8 cellular contexts compared by ENCODE assay signal in genomic region chr2:39837856-39838453, GRCh38. TPM values are rescaled to one million over a fixed set of nuclear protein-coding genes. Genes with fewer than 3 reads are reported as not detected.
DNase-seq lines count a peak whose midpoint lies in the region; ATAC-seq and TF ChIP-seq lines count a peak whose summit lies in the region.

No MANE protein-coding gene starts in this region.

- TF ChIP-seq CTCF in GM12864 (IDR thresholded peaks at IDR 0.05; ENCODE audit: low read depth, low read length, missing control alignments): peak; percentile 93

- H3K9ac ChIP-seq in adipocyte (ENCODE audit: low read length): no peak overlapping the region

- no peaks in the 10 kb centered on the region for H3K27me3 ChIP-seq in adipocyte (replicated peaks; ENCODE audit: control insufficient read depth, insufficient read depth, low read length)

- H3K36me3 ChIP-seq in adipocyte (ENCODE audit: control insufficient read depth, insufficient read depth, low read length, severe bottlenecking): no peaks in the 10 kb centered on the region

- DNase-seq in A172 (ENCODE audit: low spot score) (peak; percentile 13), GM12864 (ENCODE audit: low read depth) (peak; percentile 13), HCEC 1CT (peak; percentile 51), LoVo (ENCODE audit: low spot score) (peak; percentile 25), adipocyte (ENCODE audit: low read depth) (peak; percentile 65), left lobe of liver (ENCODE audit: low spot score) (no peak), activated T-cell treated with anti-CD3 and anti-CD28 coated beads for 4 hours (no peak), DMS114 treated with DMSO at 0.1 percent for 48 hours (lab: John Stamatoyannopoulos, UW; ENCODE audit: unreplicated experiment) (no peak)

- no peaks in the 10 kb centered on the region for H3K4me1 ChIP-seq in adipocyte (ENCODE audit: control insufficient read depth, insufficient read depth, low read length)

- H3K9me3 ChIP-seq in adipocyte (ENCODE audit: control insufficient read depth, low read length): peaks cover 12% of the 10 kb centered on the region

- no peak overlapping the region for H3K4me3 ChIP-seq in GM12864 (ENCODE audit: low read depth, low read length)
- no peak overlapping the region for H3K4me3 ChIP-seq in adipocyte (ENCODE audit: low read length)

- peak; percentile 79 for ATAC-seq in left lobe of liver

RNA-seq across cellular contexts. Expression of gene THUMPD2, which starts 58.9 kb away (rescaled TPM):
- total RNA-seq in A172 (2014; rRNA removed; shearing (Covaris generic)): 15.9 and 18.2 TPM in 2 replicates
- 2.2 TPM for total RNA-seq in left lobe of liver

Comparison
In these comparisons a context has a peak if more than half of its experiments do, and no peak if none do; other contexts are left out.
1. DNase-seq: peak in A172 (single experiment), GM12864 (single experiment), HCEC 1CT (single experiment), LoVo (single experiment) and adipocyte (single experiment); none in left lobe of liver (single experiment), activated T-cell treated with anti-CD3 and anti-CD28 coated beads for 4 hours (single experiment) and DMS114 treated with DMSO at 0.1 percent for 48 hours (single experiment).